Comparison of ENCODE assay signal across 8 cellular contexts in genomic region chr6:158295976-158296802, GRCh38. TPM values are rescaled to one million over a fixed set of nuclear protein-coding genes. Genes with fewer than 3 reads are reported as not detected.
DNase-seq lines count a peak whose midpoint lies in the region; ATAC-seq and TF ChIP-seq lines count a peak whose summit lies in the region.
"Not testable (repeated sequence)": the region's sequence is repeated elsewhere in the genome, so short reads cannot be mapped to it uniquely, and the experiment has no call there.

No MANE protein-coding gene starts in this region.

- not testable (repeated sequence) for H2AFZ ChIP-seq in OCI-LY3 (ENCODE audit: low read depth, low read length); hepatocyte

- H3K9me3 Mint-ChIP-seq in Caco-2 (ENCODE audit: unreplicated experiment) (peaks cover 44% of the 10 kb centered on the region), endodermal cell (peaks cover 63% of the 10 kb centered on the region), memory B cell (peaks cover 13% of the 10 kb centered on the region), progenitor cell of endocrine pancreas (ENCODE audit: low read depth) (peaks cover 31% of the 10 kb centered on the region), type B pancreatic cell (peaks cover 21% of the 10 kb centered on the region)

- not testable (repeated sequence) for H3K27me3 Mint-ChIP-seq in Caco-2 (ENCODE audit: insufficient read depth, unreplicated experiment); endodermal cell (ENCODE audit: insufficient read depth); memory B cell; progenitor cell of endocrine pancreas; type B pancreatic cell

- peaks cover 78% of the 10 kb centered on the region for H3K36me3 Mint-ChIP-seq in Caco-2 (ENCODE audit: insufficient read depth, unreplicated experiment)
- peaks cover 94% of the 10 kb centered on the region for H3K36me3 Mint-ChIP-seq in endodermal cell (ENCODE audit: low read depth)
- peaks cover 27% of the 10 kb centered on the region for H3K36me3 Mint-ChIP-seq in memory B cell
- peaks cover 62% of the 10 kb centered on the region for H3K36me3 Mint-ChIP-seq in progenitor cell of endocrine pancreas (ENCODE audit: insufficient read depth)
- peaks cover 57% of the 10 kb centered on the region for H3K36me3 Mint-ChIP-seq in type B pancreatic cell

- ATAC-seq in memory B cell (ENCODE audit: low read depth), result not testable (repeated sequence)

- H3K27ac Mint-ChIP-seq in Caco-2 (ENCODE audit: unreplicated experiment) (peak overlapping the region; percentile 88), memory B cell (peak overlapping the region; percentile 35), progenitor cell of endocrine pancreas (peak overlapping the region; percentile 10), type B pancreatic cell (peak overlapping the region; percentile 15)
- H3K27ac Mint-ChIP-seq in endodermal cell, result not testable (repeated sequence)

- H3K9ac ChIP-seq in BLaER1; OCI-LY3 (ENCODE audit: low read length); endodermal cell (ENCODE audit: extremely low read depth, low read length, poor library complexity, severe bottlenecking): not testable (repeated sequence)

- H3K27ac ChIP-seq in BLaER1; endodermal cell (ENCODE audit: low read depth, low read length): not testable (repeated sequence)
- H3K27ac ChIP-seq in OCI-LY3 (ENCODE audit: low read length) (peak overlapping the region; percentile 35), hepatocyte (peak overlapping the region; percentile 81)

- POLR2A ChIA-PET in Caco-2 (lab: Charles Lee), result not testable (repeated sequence)

- WGBS in endodermal cell (ENCODE audit: insufficient coverage in 1 of 2, insufficient read length in 1 of 2), 2 experiments, result 91 to 95% methylated on average over 6 to 10 of the region's 11 CpGs
- 96% methylated on average over 11 of the region's 11 CpGs for WGBS in hepatocyte (ENCODE audit: low lambda C conversion rate, missing lambda C conversion rate)

- H3K27me3 ChIP-seq in BLaER1; Caco-2 (replicated peaks; ENCODE audit: control insufficient read depth, insufficient read depth, low read length); endodermal cell (ENCODE audit: control insufficient read depth, insufficient read depth, low read length, poor library complexity, severe bottlenecking); hepatocyte: not testable (repeated sequence)
- H3K27me3 ChIP-seq in OCI-LY3 (ENCODE audit: low read depth, low read length), result peaks cover 13% of the 10 kb centered on the region; the same call in 1 of the 2 replicates

- 0 out of 2 replicates have a peak overlapping the region, but pooled peaks have one; percentile 14 for H3K4me3 ChIP-seq in BLaER1
- not testable (repeated sequence) for H3K4me3 ChIP-seq in Caco-2 (ENCODE audit: low read depth, low read length); OCI-LY3 (ENCODE audit: low read length); hepatocyte
- peak overlapping the region; percentile 66 for H3K4me3 ChIP-seq in endodermal cell (ENCODE audit: low read length)

- not testable (repeated sequence) for H3K4me2 ChIP-seq in BLaER1, hepatocyte
- peak overlapping the region; percentile 24; the same call in 1 of the 2 replicates for H3K4me2 ChIP-seq in OCI-LY3 (ENCODE audit: low read length)

- TF ChIP-seq CTCF in Caco-2 (IDR thresholded peaks at IDR 0.05; ENCODE audit: insufficient read depth in 1 of 2, low read depth in 1 of 2, low read length in 1 of 2, severe bottlenecking in 1 of 2, unreplicated experiment in 1 of 2); OCI-LY3 (IDR thresholded peaks at IDR 0.05; ENCODE audit: low read depth, low read length); endodermal cell (conservative IDR thresholded peaks at IDR 0.05); hepatocyte (IDR thresholded peaks at IDR 0.05; ENCODE audit: poor library complexity); progenitor cell of endocrine pancreas (IDR thresholded peaks at IDR 0.05; ENCODE audit: unreplicated experiment); type B pancreatic cell (conservative IDR thresholded peaks at IDR 0.05): not testable (repeated sequence)

- H3K4me1 ChIP-seq in BLaER1; endodermal cell (ENCODE audit: control insufficient read depth, insufficient read depth, low read length); hepatocyte (ENCODE audit: insufficient read depth): not testable (repeated sequence)
- H3K4me1 ChIP-seq in Caco-2, result peaks cover 30% of the 10 kb centered on the region
- peaks cover 48% of the 10 kb centered on the region for H3K4me1 ChIP-seq in OCI-LY3 (ENCODE audit: low read length)

- not testable (repeated sequence) for H4K20me1 ChIP-seq in BLaER1; OCI-LY3 (ENCODE audit: insufficient read depth, low read length); hepatocyte (ENCODE audit: insufficient read depth, poor library complexity, severe bottlenecking)

- H3K4me1 Mint-ChIP-seq in Caco-2 (ENCODE audit: low read depth, unreplicated experiment) (peaks cover 20% of the 10 kb centered on the region), memory B cell (peaks cover 23% of the 10 kb centered on the region), type B pancreatic cell (ENCODE audit: unreplicated experiment) (peaks cover 13% of the 10 kb centered on the region)
- H3K4me1 Mint-ChIP-seq in endodermal cell; progenitor cell of endocrine pancreas (ENCODE audit: low read depth): not testable (repeated sequence)

- DNase-seq in Caco-2, result peak; percentile 73 to 76
- DNase-seq in endodermal cell; hepatocyte (ENCODE audit: low spot score); memory B cell (ENCODE audit: low spot score in 2 of 2); progenitor cell of endocrine pancreas (ENCODE audit: low spot score, unreplicated experiment); type B pancreatic cell (ENCODE audit: extremely low spot score, unreplicated experiment): not testable (repeated sequence)

- peaks cover 62% of the 10 kb centered on the region for H3K9me3 ChIP-seq in BLaER1
- H3K9me3 ChIP-seq in Caco-2, result peaks cover 28% of the 10 kb centered on the region
- H3K9me3 ChIP-seq in OCI-LY3 (ENCODE audit: insufficient read depth, low read length), result not testable (repeated sequence)
- peaks cover 72% of the 10 kb centered on the region for H3K9me3 ChIP-seq in endodermal cell (ENCODE audit: control insufficient read depth, low read length)
- H3K9me3 ChIP-seq in hepatocyte (ENCODE audit: low read depth), result peaks cover 21% of the 10 kb centered on the region

- peak overlapping the region; percentile 50 for H3K4me3 Mint-ChIP-seq in Caco-2 (ENCODE audit: unreplicated experiment)
- H3K4me3 Mint-ChIP-seq in endodermal cell; memory B cell; progenitor cell of endocrine pancreas (ENCODE audit: low read depth); type B pancreatic cell: not testable (repeated sequence)

- H3K36me3 ChIP-seq in BLaER1, result peaks cover 90% of the 10 kb centered on the region
- not testable (repeated sequence) for H3K36me3 ChIP-seq in Caco-2 (ENCODE audit: control insufficient read depth, insufficient read depth, low read length); OCI-LY3 (replicated peaks; ENCODE audit: low read depth, low read length)
- H3K36me3 ChIP-seq in endodermal cell (ENCODE audit: control insufficient read depth, insufficient read depth, low read length), result peaks cover 92% of the 10 kb centered on the region
- H3K36me3 ChIP-seq in hepatocyte (replicated peaks; ENCODE audit: insufficient read depth, low read depth), result peaks cover 11% of the 10 kb centered on the region

- not testable (repeated sequence) for BruUV-seq in Caco-2 (replicated peaks; lab: Mats Ljungman, UMichigan)

- H3K9me2 ChIP-seq in hepatocyte (replicated peaks; ENCODE audit: insufficient read depth), result not testable (repeated sequence)

- not testable (repeated sequence) for H3K79me2 ChIP-seq in OCI-LY3 (ENCODE audit: low read length)
- H3K79me2 ChIP-seq in hepatocyte, result peaks cover 52% of the 10 kb centered on the region

- CTCF ChIA-PET in Caco-2 (lab: Charles Lee), result not testable (repeated sequence)

- intact Hi-C loops in Caco-2 (cut with micrococcal nuclease; ENCODE audit: unreplicated experiment), result loop anchor here (1.0 to 5.0 kb wide), 5 partner anchors 43 to 156 kb away; no protein-coding TSS in a partner anchor

RNA-seq across cellular contexts. Expression of gene TULP4, which starts 16.1 kb away (rescaled TPM):
- total RNA-seq in Caco-2 (2022) (126 and 128 TPM in 2 replicates), endodermal cell (100 to 1,000 TPM; 102 to 103 TPM), hepatocyte (129 and 132 TPM in 2 replicates), progenitor cell of endocrine pancreas (171 and 174 TPM in 2 replicates), type B pancreatic cell (ENCODE audit: low replicate concordance) (94.1 and 109 TPM in 2 replicates)
- polyA plus RNA-seq in endodermal cell (2013, experiment 1 of 2), result 24.6 TPM
- 26.8 TPM for polyA plus RNA-seq in endodermal cell (2013, experiment 2 of 2)
- polyA plus RNA-seq in hepatocyte, result 30.1 and 32.8 TPM in 2 replicates
